ENCODE assay signal across 16 cellular contexts in the genomic region with DNA sequence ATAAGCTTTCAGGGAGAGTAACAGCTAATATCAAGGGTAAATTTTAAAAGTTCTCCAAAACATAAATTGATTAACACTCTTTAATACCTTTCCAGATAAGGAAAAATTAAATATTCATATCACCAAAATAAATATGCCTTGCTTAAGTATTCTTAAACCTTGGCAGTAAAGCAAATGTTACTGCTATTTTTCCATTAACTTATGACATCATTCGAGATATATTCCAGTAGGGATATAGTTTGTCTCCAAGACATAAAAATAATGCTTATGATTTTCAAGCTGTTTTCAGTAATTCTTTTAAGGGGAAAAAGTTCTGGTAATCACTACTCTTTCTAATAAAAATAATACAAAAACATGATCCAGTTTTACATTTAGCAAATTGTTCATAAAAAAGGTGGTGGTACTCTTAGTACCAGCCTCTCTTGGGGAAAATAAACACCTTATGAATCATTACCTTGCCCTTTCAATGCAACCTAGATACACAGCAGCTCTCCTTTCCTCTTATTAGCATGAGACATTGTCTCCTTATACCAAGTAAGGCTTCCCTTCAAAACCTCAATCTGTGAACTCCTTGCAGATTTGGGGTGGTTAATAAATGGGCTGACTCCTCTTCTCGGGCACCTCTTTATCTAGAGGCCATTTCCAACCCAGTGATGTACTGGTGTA. TPM values are rescaled to one million over a fixed set of nuclear protein-coding genes. Genes with fewer than 3 reads are reported as not detected.
"Had no signal": no experiment of that assay in that cellular context is flagged by ENCODE, and none has a peak within 500 bp of the region (broad histone marks: within the 10 kb centered on the region; RNA-seq: fewer than 3 reads in every experiment).

No MANE protein-coding gene starts in this region.

- H3K27ac ChIP-seq: cardiac muscle cell, esophagus squamous epithelium, SJCRH30, WERI-Rb-1 had no signal

- H3K9me3 Mint-ChIP-seq: naive B cell had no signal

- H3K27me3 ChIP-seq: cardiac muscle cell, esophagus squamous epithelium, SJCRH30 had no signal

- H3K4me3 ChIP-seq: cardiac muscle cell, esophagus squamous epithelium, SJCRH30 had no signal

- H3K27ac Mint-ChIP-seq: naive B cell, T-helper 17 cell had no signal

- DNase-seq: activated CD8-positive, alpha-beta memory T cell treated with anti-CD3 and anti-CD28 coated beads for 24 hours; esophagus squamous epithelium; foreskin fibroblast; left colon; naive B cell; right cardiac atrium; SJCRH30; small intestine; stimulated activated CD4-positive, alpha-beta T cell treated with anti-CD3 and anti-CD28 coated beads, Interleukin-4, amount 100 ng/mL, for 24 hours; T-helper 17 cell; WERI-Rb-1 had no signal

- H3K4me3 Mint-ChIP-seq: naive B cell, T-helper 17 cell had no signal

- H3K4me1 Mint-ChIP-seq: naive B cell had no signal

- H3K27me3 Mint-ChIP-seq: naive B cell, progenitor cell of endocrine pancreas, T-helper 17 cell had no signal

- H3K4me1 ChIP-seq: esophagus squamous epithelium, SJCRH30 had no signal

- H3K36me3 ChIP-seq: WERI-Rb-1 had no signal

- H3K9me3 ChIP-seq: esophagus squamous epithelium, SJCRH30 had no signal

- ATAC-seq: left colon, right cardiac atrium, T-helper 17 cell had no signal

RNA-seq across cellular contexts. Expression of a gene that starts 52.6 kb away (rescaled TPM):
- total RNA-seq: cardiac muscle cell, esophagus squamous epithelium, left colon, lung microvascular endothelial cell, mononuclear cell, progenitor cell of endocrine pancreas, right cardiac atrium, SJCRH30, urinary bladder had no signal
- polyA plus RNA-seq: cardiac muscle cell, right cardiac atrium, small intestine, urinary bladder had no signal
